In the genomic region with DNA sequence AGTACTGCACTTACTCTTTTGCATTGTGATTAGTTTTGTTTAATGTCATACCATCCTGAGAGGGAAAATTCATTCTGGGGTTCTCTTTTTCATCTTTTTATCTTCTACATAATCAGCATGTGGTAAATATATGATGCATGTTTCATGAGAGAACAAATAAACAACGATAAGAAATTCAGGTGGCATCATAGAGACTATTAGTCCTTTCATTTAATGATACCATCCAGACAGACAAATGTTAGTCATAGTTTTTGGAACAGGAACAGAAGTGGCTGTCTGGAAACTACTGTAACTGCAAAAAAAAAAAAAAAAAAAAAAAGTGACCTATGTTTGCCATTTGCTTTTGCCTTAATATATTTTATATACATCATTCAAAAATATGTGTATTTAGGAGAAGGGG, we compare ENCODE assay signal across 24 cellular contexts.
A peak's percentile ranks its signal among the peaks of the same experiment; 100 is the strongest.
DNase-seq lines count a peak whose midpoint lies in the region; ATAC-seq, FAIRE-seq and TF ChIP-seq lines count a peak whose summit lies in the region.
"Had no signal": no experiment of that assay in that cellular context is flagged by ENCODE, and none has a peak within 500 bp of the region (broad histone marks: within the 10 kb centered on the region; RNA-seq: fewer than 3 reads in every experiment).

No MANE protein-coding gene starts in this region.

- no peaks in the 10 kb centered on the region for H3K9me3 Mint-ChIP-seq in activated CD8-positive, alpha-beta T cell treated with anti-CD3 and anti-CD28 coated beads, Interleukin-2, amount 10 ng/mL, durations not matched to agents 7 days and 5 days (ENCODE audit: insufficient read depth)
- H3K9me3 Mint-ChIP-seq: CD4-positive, alpha-beta memory T cell had no signal

- no peak overlapping the region for H3K27ac Mint-ChIP-seq in activated CD8-positive, alpha-beta T cell treated with anti-CD3 and anti-CD28 coated beads, Interleukin-2, amount 10 ng/mL, durations not matched to agents 7 days and 5 days
- H3K27ac Mint-ChIP-seq: CD4-positive, alpha-beta memory T cell had no signal

- no peak for ATAC-seq in activated CD8-positive, alpha-beta T cell treated with anti-CD3 and anti-CD28 coated beads, Interleukin-2, amount 10 ng/mL, durations not matched to agents 7 days and 5 days
- ATAC-seq: HepG2, SK-N-SH treated with all-trans-retinoic acid at 6 μM for 48 hours had no signal

- H3K79me2 ChIP-seq in PC-9 (ENCODE audit: low read depth), result no peaks in the 10 kb centered on the region

- no peaks in the 10 kb centered on the region for H3K36me3 Mint-ChIP-seq in activated CD8-positive, alpha-beta T cell treated with anti-CD3 and anti-CD28 coated beads, Interleukin-2, amount 10 ng/mL, durations not matched to agents 7 days and 5 days (ENCODE audit: low read depth)
- H3K36me3 Mint-ChIP-seq: CD4-positive, alpha-beta memory T cell had no signal

- no peak overlapping the region; the same call in 1 of the 2 replicates for H2AFZ ChIP-seq in PC-9

- no peaks in the 10 kb centered on the region for H3K9me2 ChIP-seq in PC-9 (ENCODE audit: insufficient read depth)

- peak overlapping the region; percentile 87 for H3K27ac ChIP-seq in PC-9
- H3K27ac ChIP-seq in SJCRH30, result no peak overlapping the region
- H3K27ac ChIP-seq: BLaER1 treated with 17β-estradiol and CSF1 and Interleukin-3, amounts not matched to agents 10 nM and 100 nM had no signal

- BruUV-seq in PC-9 (replicated peaks; lab: Mats Ljungman, UMichigan), result no TSS peak

- peaks cover 27% of the 10 kb centered on the region for H3F3A ChIP-seq in PC-9 (ENCODE audit: insufficient read depth, low read depth)

- DNase-seq in ELR (ENCODE audit: low read depth) (peak; percentile 4), PC-9 (peak in 1 of 2 experiments; percentile 65), epithelial cell of esophagus (ENCODE audit: low read depth) (peak; percentile 43), cerebellar cortex (ENCODE audit: low spot score) (no peak), HTR-8/SVneo (ENCODE audit: insufficient read length, low spot score) (no peak), SJCRH30 (no peak)
- DNase-seq in activated CD8-positive, alpha-beta T cell treated with anti-CD3 and anti-CD28 coated beads, Interleukin-2, amount 10 ng/mL, durations not matched to agents 7 days and 5 days, result no peak
- DNase-seq: Caco-2; CD4-positive, alpha-beta memory T cell; DMS 273 treated with DMSO at 0.1 percent for 48 hours; DMS79 treated with DMSO at 0.1 percent for 48 hours; GDM1; KBM-7; NCI-H1092 treated with DMSO at 0.1 percent for 48 hours; NCI-H146; NCI-H2029; NCI-H524 treated with DMSO at 0.1 percent for 48 hours; OCI-M1; SIG-M5 had no signal

- H3K9me3 ChIP-seq in PC-9 (ENCODE audit: insufficient read depth, low read depth), result 0 out of 2 replicates have a peak, but pooled peaks cover 4% of the 10 kb centered on the region
- H3K9me3 ChIP-seq in SJCRH30 (replicated peaks), result no peaks in the 10 kb centered on the region
- H3K9me3 ChIP-seq: BLaER1 treated with 17β-estradiol and CSF1 and Interleukin-3, amounts not matched to agents 10 nM and 100 nM; Caco-2 had no signal

- intact Hi-C loops in PC-9 (cut with micrococcal nuclease; ENCODE audit: unreplicated experiment), result no loop called here

- CTCF ChIA-PET in PC-9 (lab: Charles Lee), result no interaction called here
- CTCF ChIA-PET in activated CD8-positive, alpha-beta T cell treated with anti-CD3 and anti-CD28 coated beads, Interleukin-2, amount 10 ng/mL, durations not matched to agents 7 days and 5 days (lab: Charles Lee), result no interaction called here

- POLR2A ChIA-PET in PC-9 (lab: Charles Lee; ENCODE audit: unreplicated experiment), result no interaction called here
- POLR2A ChIA-PET in activated CD8-positive, alpha-beta T cell treated with anti-CD3 and anti-CD28 coated beads, Interleukin-2, amount 10 ng/mL, durations not matched to agents 7 days and 5 days (lab: Charles Lee), result no interaction called here

- H3K27me3 Mint-ChIP-seq in activated CD8-positive, alpha-beta T cell treated with anti-CD3 and anti-CD28 coated beads, Interleukin-2, amount 10 ng/mL, durations not matched to agents 7 days and 5 days (ENCODE audit: low read depth), result no peaks in the 10 kb centered on the region

- FAIRE-seq in HTR-8/SVneo (lab: Jason Lieb, UNC), result no peak
- FAIRE-seq: GM18507, H54, HepG2 had no signal

- peak overlapping the region; percentile 32; the same call in 1 of the 2 replicates for H3K4me3 ChIP-seq in PC-9
- H3K4me3 ChIP-seq in epithelial cell of esophagus (ENCODE audit: low read length), result no peak overlapping the region
- no peak overlapping the region for H3K4me3 ChIP-seq in SJCRH30
- H3K4me3 ChIP-seq: BLaER1 treated with 17β-estradiol and CSF1 and Interleukin-3, amounts not matched to agents 10 nM and 100 nM had no signal

- no peak overlapping the region for H3K4me3 Mint-ChIP-seq in activated CD8-positive, alpha-beta T cell treated with anti-CD3 and anti-CD28 coated beads, Interleukin-2, amount 10 ng/mL, durations not matched to agents 7 days and 5 days
- H3K4me3 Mint-ChIP-seq: CD4-positive, alpha-beta memory T cell had no signal

- no peaks in the 10 kb centered on the region for H4K20me1 ChIP-seq in PC-9 (ENCODE audit: insufficient read depth)
- H4K20me1 ChIP-seq: BLaER1 treated with 17β-estradiol and CSF1 and Interleukin-3, amounts not matched to agents 10 nM and 100 nM had no signal

- H3K36me3 ChIP-seq in PC-9 (ENCODE audit: low read depth) (no peaks in the 10 kb centered on the region), SJCRH30 (no peaks in the 10 kb centered on the region)
- H3K36me3 ChIP-seq: BLaER1 treated with 17β-estradiol and CSF1 and Interleukin-3, amounts not matched to agents 10 nM and 100 nM had no signal

- H3K4me1 Mint-ChIP-seq in activated CD8-positive, alpha-beta T cell treated with anti-CD3 and anti-CD28 coated beads, Interleukin-2, amount 10 ng/mL, durations not matched to agents 7 days and 5 days (ENCODE audit: low read depth), result no peaks in the 10 kb centered on the region
- H3K4me1 Mint-ChIP-seq: CD4-positive, alpha-beta memory T cell had no signal

- no peaks in the 10 kb centered on the region for H3K27me3 ChIP-seq in PC-9 (ENCODE audit: insufficient read depth, low read depth)
- no peaks in the 10 kb centered on the region for H3K27me3 ChIP-seq in SJCRH30
- H3K27me3 ChIP-seq: BLaER1 treated with 17β-estradiol and CSF1 and Interleukin-3, amounts not matched to agents 10 nM and 100 nM had no signal

- TF ChIP-seq CTCF in PC-9 (conservative IDR thresholded peaks at IDR 0.05), result no peak
- TF ChIP-seq CTCF in epithelial cell of esophagus (IDR thresholded peaks at IDR 0.05; ENCODE audit: insufficient read depth, low read depth, low read length, missing control alignments), result no peak

- peaks cover 32% of the 10 kb centered on the region for H3K4me1 ChIP-seq in PC-9 (replicated peaks; ENCODE audit: insufficient read depth)
- H3K4me1 ChIP-seq in SJCRH30, result no peaks in the 10 kb centered on the region
- H3K4me1 ChIP-seq: BLaER1 treated with 17β-estradiol and CSF1 and Interleukin-3, amounts not matched to agents 10 nM and 100 nM; Caco-2 had no signal

- peak overlapping the region; percentile 63 for H3K4me2 ChIP-seq in PC-9
- H3K4me2 ChIP-seq: BLaER1 treated with 17β-estradiol and CSF1 and Interleukin-3, amounts not matched to agents 10 nM and 100 nM had no signal

Comparison
In these comparisons a context has a peak if more than half of its experiments do, and no peak if none do; other contexts are left out.
1. DNase-seq: peak in ELR (single experiment) and epithelial cell of esophagus (single experiment); none in cerebellar cortex (single experiment), HTR-8/SVneo (single experiment), SJCRH30 (0 of 2) and activated CD8-positive, alpha-beta T cell treated with anti-CD3 and anti-CD28 coated beads, Interleukin-2, amount 10 ng/mL, durations not matched to agents 7 days and 5 days (single experiment).